Comparison of ENCODE assay signal across 18 cellular contexts in genomic region chrX:4550018-4550417, GRCh38.
DNase-seq lines count a peak whose midpoint lies in the region; ATAC-seq and TF ChIP-seq lines count a peak whose summit lies in the region.
"Had no signal": no experiment of that assay in that cellular context is flagged by ENCODE, and none has a peak within 500 bp of the region (broad histone marks: within the 10 kb centered on the region; RNA-seq: fewer than 3 reads in every experiment).

No MANE protein-coding gene starts in this region.

- no peaks in the 10 kb centered on the region for H4K20me1 ChIP-seq in neural progenitor cell (ENCODE audit: low read depth)

- no peaks in the 10 kb centered on the region for H3K4me1 ChIP-seq in neural progenitor cell
- no peaks in the 10 kb centered on the region for H3K4me1 ChIP-seq in HAP-1
- H3K4me1 ChIP-seq: ascending aorta had no signal

- no peak overlapping the region for H3K27ac ChIP-seq in WERI-Rb-1
- no peak overlapping the region for H3K27ac ChIP-seq in neural progenitor cell
- H3K27ac ChIP-seq: ascending aorta had no signal

- no peak overlapping the region for H2AFZ ChIP-seq in neural progenitor cell (replicated peaks)

- no peak overlapping the region for H3K4me3 Mint-ChIP-seq in neural progenitor cell
- H3K4me3 Mint-ChIP-seq: CD4-positive, CD25-positive, alpha-beta regulatory T cell had no signal

- H3K27me3 ChIP-seq in WERI-Rb-1 (ENCODE audit: insufficient read depth, low read depth, severe bottlenecking), result peaks cover 37% of the 10 kb centered on the region
- no peaks in the 10 kb centered on the region for H3K27me3 ChIP-seq in neural progenitor cell
- no peaks in the 10 kb centered on the region for H3K27me3 ChIP-seq in HAP-1 (ENCODE audit: low read depth)
- H3K27me3 ChIP-seq: ascending aorta had no signal

- no peak overlapping the region for H3K9ac ChIP-seq in neural progenitor cell

- TF ChIP-seq CTCF in WERI-Rb-1 (IDR thresholded peaks at IDR 0.05; ENCODE audit: low read depth, low read length), result peak; percentile 22; the same call in 1 of the 2 replicates
- peak; percentile 25 for TF ChIP-seq CTCF in neural progenitor cell (IDR thresholded peaks at IDR 0.05)

- H3K79me2 ChIP-seq in neural progenitor cell (ENCODE audit: low read depth), result no peaks in the 10 kb centered on the region

- H3K36me3 ChIP-seq in WERI-Rb-1 (no peaks in the 10 kb centered on the region), neural progenitor cell (no peaks in the 10 kb centered on the region), HAP-1 (replicated peaks) (no peaks in the 10 kb centered on the region)
- H3K36me3 ChIP-seq: ascending aorta had no signal

- H3K4me3 ChIP-seq in WERI-Rb-1 (ENCODE audit: low read depth, low read length) (no peak overlapping the region), neural progenitor cell (no peak overlapping the region), HAP-1 (no peak overlapping the region)
- H3K4me3 ChIP-seq: ascending aorta had no signal

- H3K9me3 ChIP-seq in WERI-Rb-1 (ENCODE audit: severe bottlenecking), result no peaks in the 10 kb centered on the region
- no peaks in the 10 kb centered on the region for H3K9me3 ChIP-seq in neural progenitor cell (ENCODE audit: low read depth)
- H3K9me3 ChIP-seq in HAP-1, result no peaks in the 10 kb centered on the region
- H3K9me3 ChIP-seq: ascending aorta had no signal

- no peak overlapping the region for H3K27ac Mint-ChIP-seq in neural progenitor cell
- H3K27ac Mint-ChIP-seq: CD4-positive, CD25-positive, alpha-beta regulatory T cell had no signal

- H3K27me3 Mint-ChIP-seq in neural progenitor cell (ENCODE audit: insufficient read depth, low read depth), result peaks cover 2% of the 10 kb centered on the region
- H3K27me3 Mint-ChIP-seq: CD4-positive, CD25-positive, alpha-beta regulatory T cell had no signal

- DNase-seq in DMS 273 (lab: John Stamatoyannopoulos, UW; ENCODE audit: unreplicated experiment) (peak; percentile 34), DMS 273 treated with DMSO at 0.1 percent for 48 hours (lab: John Stamatoyannopoulos, UW) (no peak), NAMALWA (ENCODE audit: low spot score) (peak; percentile 1), WERI-Rb-1 (no peak), neural progenitor cell (ENCODE audit: low spot score) (no peak), HAP-1 (ENCODE audit: low spot score in 2 of 2) (no peak)
- DNase-seq: 8988T; activated CD4-positive, alpha-beta T cell treated with anti-CD3 and anti-CD28 coated beads, Interleukin-2, amount 50 U/mL, for 4 hours; CD4-positive, CD25-positive, alpha-beta regulatory T cell; dermis blood vessel endothelial cell; GOT3; mammary epithelial cell; NCI-H345; stimulated activated naive CD4-positive, alpha-beta T cell; T-helper 9 cell had no signal

- H3K4me2 ChIP-seq in neural progenitor cell, result no peak overlapping the region

- no peaks in the 10 kb centered on the region for H3K36me3 Mint-ChIP-seq in neural progenitor cell
- H3K36me3 Mint-ChIP-seq: CD4-positive, CD25-positive, alpha-beta regulatory T cell had no signal

- peaks cover 3% of the 10 kb centered on the region for H3K9me3 Mint-ChIP-seq in neural progenitor cell

- ATAC-seq in GM21367 (IDR thresholded peaks at IDR 0.05; ENCODE audit: unreplicated experiment) (no peak), GM21576 (IDR thresholded peaks at IDR 0.05; ENCODE audit: unreplicated experiment) (no peak)

- peaks cover 3% of the 10 kb centered on the region for H3K4me1 Mint-ChIP-seq in neural progenitor cell
- H3K4me1 Mint-ChIP-seq: CD4-positive, CD25-positive, alpha-beta regulatory T cell had no signal

- H3F3A ChIP-seq in neural progenitor cell (ENCODE audit: low read depth), result no peaks in the 10 kb centered on the region

- in situ Hi-C loops in HAP-1 (cut with MboI; ENCODE audit: low sequenced_read_pairs), result no loop called here

Comparison
In these comparisons a context has a peak if more than half of its experiments do, and no peak if none do; other contexts are left out.
1. DNase-seq: peak in DMS 273 (single experiment) and NAMALWA (single experiment); none in DMS 273 treated with DMSO at 0.1 percent for 48 hours (single experiment), WERI-Rb-1 (single experiment), neural progenitor cell (single experiment) and HAP-1 (0 of 2).